Comparison of ENCODE assay signal across 8 cellular contexts in genomic region chr13:112619730-112620639, GRCh38. TPM values are rescaled to one million over a fixed set of nuclear protein-coding genes. Genes with fewer than 3 reads are reported as not detected.
DNase-seq lines count a peak whose midpoint lies in the region; ATAC-seq, FAIRE-seq and TF ChIP-seq lines count a peak whose summit lies in the region.

No MANE protein-coding gene starts in this region.

- peak overlapping the region; percentile 23 for H2AFZ ChIP-seq in astrocyte (ENCODE audit: low read depth, low read length)

- intact Hi-C loops in left lung (cut with DNase I) = no loop called here
- intact Hi-C loops in Calu3 (cut with micrococcal nuclease; ENCODE audit: unreplicated experiment) = no loop called here

- FAIRE-seq in astrocyte (lab: Jason Lieb, UNC) = no peak

- H3K36me3 ChIP-seq in astrocyte (ENCODE audit: insufficient read depth, low read length) (no peaks in the 10 kb centered on the region), left lung (no peaks in the 10 kb centered on the region)

- H4K20me1 ChIP-seq in astrocyte (ENCODE audit: insufficient read depth, low read length) = no peaks in the 10 kb centered on the region

- no peak overlapping the region for H3K9ac ChIP-seq in astrocyte (ENCODE audit: low read length)

- H3K4me3 Mint-ChIP-seq in astrocyte (ENCODE audit: unreplicated experiment) = no peak overlapping the region
- H3K4me3 Mint-ChIP-seq in Calu3 (ENCODE audit: low read depth, unreplicated experiment) = no peak overlapping the region

- TF ChIP-seq CTCF in astrocyte (IDR thresholded peaks at IDR 0.05; ENCODE audit: insufficient read depth, low read depth, low read length) = no peak
- no peak for TF ChIP-seq CTCF in left lung (IDR thresholded peaks at IDR 0.05)
- no peak for TF ChIP-seq CTCF in Calu3 (IDR thresholded peaks at IDR 0.05; ENCODE audit: unreplicated experiment)

- no peak overlapping the region for H3K27ac ChIP-seq in astrocyte (ENCODE audit: low read depth, low read length)
- peak overlapping the region in 1 of 2 donors; percentile 53 for H3K27ac ChIP-seq in left lung

- BruUV-seq in Calu3 (replicated peaks; lab: Mats Ljungman, UMichigan) = no TSS peak

- DNase-seq in Daoy (ENCODE audit: low read depth) (peak; percentile 63), NCI-H1092 treated with DMSO at 0.1 percent for 48 hours (lab: John Stamatoyannopoulos, UW) (peak; percentile 99), astrocyte (ENCODE audit: low read depth) (peak; percentile 50), left lung (peak in 1 of 2 donors; percentile 65), AG08395 (ENCODE audit: low spot score) (no peak), Calu3 (no peak)
- DNase-seq in stimulated activated CD4-positive, alpha-beta T cell treated with anti-CD3 and anti-CD28 coated beads, Interleukin-15, amount 100 ng/mL, for 24 hours = no peak

- H3K4me1 ChIP-seq in astrocyte (ENCODE audit: insufficient read depth, low read length) (no peaks in the 10 kb centered on the region), left lung (no peaks in the 10 kb centered on the region)

- no peaks in the 10 kb centered on the region for H3K79me2 ChIP-seq in astrocyte (ENCODE audit: insufficient read depth, low read length)

- H3K9me3 Mint-ChIP-seq in astrocyte (ENCODE audit: unreplicated experiment) (no peaks in the 10 kb centered on the region), Calu3 (ENCODE audit: low read depth, unreplicated experiment) (no peaks in the 10 kb centered on the region)

- H3K9me3 ChIP-seq in astrocyte (ENCODE audit: insufficient read depth, low read depth, low read length) = no peaks in the 10 kb centered on the region
- no peaks in the 10 kb centered on the region for H3K9me3 ChIP-seq in left lung

- H3K27me3 Mint-ChIP-seq in astrocyte (ENCODE audit: low read depth, unreplicated experiment) (peaks cover 46% of the 10 kb centered on the region), Calu3 (ENCODE audit: unreplicated experiment) (no peaks in the 10 kb centered on the region)

- H3K27ac Mint-ChIP-seq in astrocyte (ENCODE audit: unreplicated experiment) (no peak overlapping the region), Calu3 (ENCODE audit: unreplicated experiment) (no peak overlapping the region)

- H3K4me3 ChIP-seq in astrocyte (ENCODE audit: insufficient read depth, low read depth, low read length) (no peak overlapping the region), left lung (peak overlapping the region in 1 of 2 donors; percentile 4)

- H3K27me3 ChIP-seq in astrocyte (ENCODE audit: insufficient read depth, low read length) = peaks cover 5% of the 10 kb centered on the region
- H3K27me3 ChIP-seq in left lung = peaks cover 0 to 13% of the 10 kb centered on the region in 2 donors

- CTCF ChIA-PET in Calu3 (lab: Charles Lee) = no interaction called here

- H3K4me2 ChIP-seq in astrocyte (ENCODE audit: low read length) = peak overlapping the region; percentile 58

- H3K36me3 Mint-ChIP-seq in astrocyte (ENCODE audit: low read depth, unreplicated experiment) = no peaks in the 10 kb centered on the region
- H3K36me3 Mint-ChIP-seq in Calu3 (ENCODE audit: insufficient read depth, unreplicated experiment) = no peaks in the 10 kb centered on the region

- ATAC-seq in left lung = peak; percentile 89
- ATAC-seq in GM21390 (IDR thresholded peaks at IDR 0.05; ENCODE audit: unreplicated experiment) = no peak

- H3K4me1 Mint-ChIP-seq in astrocyte (ENCODE audit: low read depth, unreplicated experiment) (no peaks in the 10 kb centered on the region), Calu3 (ENCODE audit: low read depth, unreplicated experiment) (no peaks in the 10 kb centered on the region)

RNA-seq across cellular contexts. Expression of gene TUBGCP3, which starts 32.0 kb away (rescaled TPM):
- 8.8 and 12.2 TPM in 2 replicates for total RNA-seq in Daoy (2014; rRNA removed; shearing (Covaris generic))
- total RNA-seq in astrocyte = 13.9 and 14.0 TPM in 2 replicates
- 10 to 100 TPM; 29.8 to 42.7 TPM for total RNA-seq in left lung
- total RNA-seq in Calu3 (2022) = 13.7 and 16.1 TPM in 2 replicates

Comparison
In these comparisons a context has a peak if more than half of its experiments do, and no peak if none do; other contexts are left out.
1. DNase-seq: peak in Daoy (single experiment), NCI-H1092 treated with DMSO at 0.1 percent for 48 hours (single experiment) and astrocyte (single experiment); none in AG08395 (single experiment), Calu3 (single experiment) and stimulated activated CD4-positive, alpha-beta T cell treated with anti-CD3 and anti-CD28 coated beads, Interleukin-15, amount 100 ng/mL, for 24 hours (single experiment).